ENCODE assay signal across 28 cellular contexts in the genomic region with DNA sequence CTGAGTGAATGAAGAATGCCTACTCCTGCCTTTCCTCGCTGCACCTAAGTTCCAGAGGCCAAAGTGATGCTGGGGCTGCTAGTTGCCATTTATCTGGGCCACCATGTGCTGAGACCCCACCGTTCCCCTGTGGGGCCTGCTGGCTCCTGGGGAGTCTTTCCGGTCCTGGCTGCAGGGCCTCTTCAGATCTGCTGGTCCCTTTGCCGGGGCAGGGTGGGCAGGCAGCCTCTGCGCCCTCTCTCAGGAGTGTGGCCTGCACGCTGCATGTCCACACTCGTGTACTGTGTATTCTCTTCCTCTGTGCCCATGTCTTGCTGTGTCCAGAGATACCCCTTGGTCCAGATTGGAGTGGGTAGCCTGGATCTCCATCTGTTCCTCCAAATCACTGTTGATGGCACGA.
"Had no signal": no experiment of that assay in that cellular context is flagged by ENCODE, and none has a peak within 500 bp of the region (broad histone marks: within the 10 kb centered on the region; RNA-seq: fewer than 3 reads in every experiment).

No MANE protein-coding gene starts in this region.

- H3K4me3 ChIP-seq: ascending aorta, breast epithelium, cardiac muscle cell, colonic mucosa, gastrocnemius medialis had no signal

- DNase-seq: activated CD4-positive, alpha-beta memory T cell treated with anti-CD3 and anti-CD28 coated beads, Interleukin-2, amount 10 ng/mL, durations not matched to agents 7 days and 5 days; activated CD4-positive, alpha-beta T cell treated with anti-CD3 and anti-CD28 coated beads for 36 hours; activated CD4-positive, alpha-beta T cell treated with anti-CD3 and anti-CD28 coated beads, Interleukin-2, amount 10 ng/mL, durations not matched to agents 24 days and 14 days; activated CD4-positive, alpha-beta T cell treated with anti-CD3 and anti-CD28 coated beads, Interleukin-2, amount 50 U/mL, for 4 hours; activated CD4-positive, CD25-positive, alpha-beta regulatory T cell; activated CD4-positive, CD25-positive, alpha-beta regulatory T cell treated with anti-CD3 and anti-CD28 coated beads, Interleukin-2, amount 50 U/mL, for 72 hours; activated CD8-positive, alpha-beta memory T cell treated with anti-CD3 and anti-CD28 coated beads, Interleukin-2, amount 50 U/mL, for 48 hours; activated gamma-delta T cell; activated naive CD4-positive, alpha-beta T cell; activated naive CD4-positive, alpha-beta T cell treated with anti-CD3 and anti-CD28 coated beads, Interleukin-2, amount 10 ng/mL, durations not matched to agents 7 days and 5 days; activated naive CD8-positive, alpha-beta T cell treated with anti-CD3 and anti-CD28 coated beads, Interleukin-2, amount 10 ng/mL, durations not matched to agents 7 days and 5 days; activated T-cell treated with anti-CD3 and anti-CD28 coated beads for 4 hours; activated T-cell treated with anti-CD3 and anti-CD28 coated beads, Interleukin-2, amount 50 U/mL, for 24 hours; activated T-cell treated with anti-CD3 and anti-CD28 coated beads, Interleukin-2, amount 50 U/mL, for 72 hours; central memory CD4-positive, alpha-beta T cell; cerebellar nuclear complex; colonic mucosa; effector CD8-positive, alpha-beta T cell; endodermal cell; foreskin keratinocyte; gastrocnemius medialis; glutamatergic neuron; T-helper 2 cell had no signal

- H3K36me3 Mint-ChIP-seq: activated naive CD4-positive, alpha-beta T cell treated with anti-CD3 and anti-CD28 coated beads, Interleukin-2, amount 10 ng/mL, durations not matched to agents 7 days and 5 days; activated naive CD4-positive, alpha-beta T cell treated with anti-CD3 and anti-CD28 coated beads, Interleukin-2, amount 50 U/mL, for 72 hours; activated naive CD8-positive, alpha-beta T cell treated with anti-CD3 and anti-CD28 coated beads, Interleukin-2, amount 10 ng/mL, durations not matched to agents 7 days and 5 days; brain had no signal

- H3K27me3 ChIP-seq: ascending aorta, breast epithelium, cardiac muscle cell, colonic mucosa, foreskin keratinocyte, gastrocnemius medialis had no signal

- H3K27ac ChIP-seq: ascending aorta, breast epithelium, cardiac muscle cell, colonic mucosa, foreskin keratinocyte, gastrocnemius medialis had no signal

- H3K36me3 ChIP-seq: ascending aorta, breast epithelium, cardiac muscle cell, colonic mucosa, gastrocnemius medialis had no signal

- H3K4me1 Mint-ChIP-seq: activated CD4-positive, alpha-beta memory T cell treated with anti-CD3 and anti-CD28 coated beads, Interleukin-2, amount 10 ng/mL, durations not matched to agents 7 days and 5 days; activated CD4-positive, alpha-beta T cell treated with anti-CD3 and anti-CD28 coated beads for 36 hours; activated CD4-positive, alpha-beta T cell treated with anti-CD3 and anti-CD28 coated beads, Interleukin-2, amount 10 ng/mL, durations not matched to agents 24 days and 14 days; activated naive CD4-positive, alpha-beta T cell treated with anti-CD3 and anti-CD28 coated beads, Interleukin-2, amount 10 ng/mL, durations not matched to agents 7 days and 5 days; activated naive CD8-positive, alpha-beta T cell treated with anti-CD3 and anti-CD28 coated beads, Interleukin-2, amount 10 ng/mL, durations not matched to agents 7 days and 5 days; brain; endodermal cell had no signal

- H3K9me3 ChIP-seq: ascending aorta, breast epithelium, colonic mucosa, gastrocnemius medialis had no signal

- H3K9me3 Mint-ChIP-seq: activated CD4-positive, alpha-beta memory T cell treated with anti-CD3 and anti-CD28 coated beads, Interleukin-2, amount 10 ng/mL, durations not matched to agents 7 days and 5 days; activated CD4-positive, alpha-beta T cell treated with anti-CD3 and anti-CD28 coated beads, Interleukin-2, amount 10 ng/mL, durations not matched to agents 24 days and 14 days; activated naive CD4-positive, alpha-beta T cell treated with anti-CD3 and anti-CD28 coated beads, Interleukin-2, amount 10 ng/mL, durations not matched to agents 7 days and 5 days; activated naive CD4-positive, alpha-beta T cell treated with anti-CD3 and anti-CD28 coated beads, Interleukin-2, amount 50 U/mL, for 72 hours; activated naive CD8-positive, alpha-beta T cell treated with anti-CD3 and anti-CD28 coated beads, Interleukin-2, amount 10 ng/mL, durations not matched to agents 7 days and 5 days; activated T-cell treated with anti-CD3 and anti-CD28 coated beads, Interleukin-2, amount 50 U/mL, for 24 hours; activated T-cell treated with anti-CD3 and anti-CD28 coated beads, Interleukin-2, amount 50 U/mL, for 72 hours had no signal

- H3K4me3 Mint-ChIP-seq: activated CD4-positive, alpha-beta memory T cell treated with anti-CD3 and anti-CD28 coated beads, Interleukin-2, amount 10 ng/mL, durations not matched to agents 7 days and 5 days; activated CD4-positive, alpha-beta T cell treated with anti-CD3 and anti-CD28 coated beads for 36 hours; activated CD4-positive, alpha-beta T cell treated with anti-CD3 and anti-CD28 coated beads, Interleukin-2, amount 10 ng/mL, durations not matched to agents 24 days and 14 days; activated naive CD4-positive, alpha-beta T cell treated with anti-CD3 and anti-CD28 coated beads, Interleukin-2, amount 10 ng/mL, durations not matched to agents 7 days and 5 days; activated naive CD8-positive, alpha-beta T cell treated with anti-CD3 and anti-CD28 coated beads, Interleukin-2, amount 10 ng/mL, durations not matched to agents 7 days and 5 days; activated T-cell treated with anti-CD3 and anti-CD28 coated beads, Interleukin-2, amount 50 U/mL, for 24 hours; activated T-cell treated with anti-CD3 and anti-CD28 coated beads, Interleukin-2, amount 50 U/mL, for 72 hours; brain; endodermal cell had no signal

- H3K27ac Mint-ChIP-seq: activated CD4-positive, alpha-beta memory T cell treated with anti-CD3 and anti-CD28 coated beads, Interleukin-2, amount 10 ng/mL, durations not matched to agents 7 days and 5 days; activated CD4-positive, alpha-beta T cell treated with anti-CD3 and anti-CD28 coated beads for 36 hours; activated CD4-positive, alpha-beta T cell treated with anti-CD3 and anti-CD28 coated beads, Interleukin-2, amount 10 ng/mL, durations not matched to agents 24 days and 14 days; activated naive CD4-positive, alpha-beta T cell treated with anti-CD3 and anti-CD28 coated beads, Interleukin-2, amount 10 ng/mL, durations not matched to agents 7 days and 5 days; activated naive CD4-positive, alpha-beta T cell treated with anti-CD3 and anti-CD28 coated beads, Interleukin-2, amount 50 U/mL, for 72 hours; activated naive CD8-positive, alpha-beta T cell treated with anti-CD3 and anti-CD28 coated beads, Interleukin-2, amount 10 ng/mL, durations not matched to agents 7 days and 5 days; activated T-cell treated with anti-CD3 and anti-CD28 coated beads, Interleukin-2, amount 50 U/mL, for 24 hours; activated T-cell treated with anti-CD3 and anti-CD28 coated beads, Interleukin-2, amount 50 U/mL, for 72 hours; endodermal cell had no signal

- H3K4me1 ChIP-seq: ascending aorta, breast epithelium, colonic mucosa, foreskin keratinocyte, gastrocnemius medialis had no signal
